In genomic region chr1:152034654-152035405, GRCh38 we compare ENCODE assay signal across 1 cellular context.
TF ChIP-seq lines count a peak whose summit lies in the region.

No MANE protein-coding gene starts in this region.

TF ChIP-seq in K562, 482 proteins besides CTCF, POLR2A, EP300 and RAD21 (continued from another document):
- TF ChIP-seq THAP12 (CRISPR knock-in tag; IDR thresholded peaks at IDR 0.05) (no peak), ZNF134 (CRISPR knock-in tag; conservative IDR thresholded peaks at IDR 0.05) (no peak)
